8 cellular contexts compared by ENCODE assay signal in genomic region chr4:119314356-119314755, GRCh38. TPM values are rescaled to one million over a fixed set of nuclear protein-coding genes. Genes with fewer than 3 reads are reported as not detected.
DNase-seq lines count a peak whose midpoint lies in the region; ATAC-seq, FAIRE-seq and TF ChIP-seq lines count a peak whose summit lies in the region.

No MANE protein-coding gene starts in this region.

- intact Hi-C loops in lower lobe of right lung (cut with DNase I): loop anchor here (10.0 kb wide), 1 partner anchor 740 kb away; no protein-coding TSS in a partner anchor
- intact Hi-C loops in natural killer cell (cut with micrococcal nuclease): no loop called here

- no peak overlapping the region for H3K27ac ChIP-seq in lower lobe of right lung

- H3K36me3 Mint-ChIP-seq in natural killer cell: no peaks in the 10 kb centered on the region

- H3K27me3 ChIP-seq in BE2C (peaks cover 32% of the 10 kb centered on the region), lower lobe of right lung (ENCODE audit: low read depth) (no peaks in the 10 kb centered on the region)

- DNase-seq in BE2C (peak; percentile 14), GM12891 (ENCODE audit: insufficient read length, low spot score) (no peak), NOMO-1 treated with DMSO at 0.1 percent for 48 hours (lab: John Stamatoyannopoulos, UW; ENCODE audit: unreplicated experiment) (peak; percentile 53), lower lobe of right lung (no peak), natural killer cell (no peak)
- DNase-seq in central memory CD4-positive, alpha-beta T cell: peak; percentile 30
- DNase-seq in activated CD4-positive, CD25-positive, alpha-beta regulatory T cell (lab: John Stamatoyannopoulos, UW): no peak

- peak; percentile 85 for FAIRE-seq in GM12891 (lab: Jason Lieb, UNC)

- no peaks in the 10 kb centered on the region for H3K4me1 Mint-ChIP-seq in natural killer cell

- H3K4me3 ChIP-seq in BE2C (ENCODE audit: low read depth, low read length) (no peak overlapping the region), lower lobe of right lung (no peak overlapping the region)

- H3K36me3 ChIP-seq in BE2C: no peaks in the 10 kb centered on the region
- no peaks in the 10 kb centered on the region for H3K36me3 ChIP-seq in lower lobe of right lung

- H3K9me3 Mint-ChIP-seq in natural killer cell: no peaks in the 10 kb centered on the region

- H3K27ac Mint-ChIP-seq in natural killer cell: no peak overlapping the region

- no peak overlapping the region for H3K4me3 Mint-ChIP-seq in natural killer cell

- H3K4me1 ChIP-seq in BE2C (no peaks in the 10 kb centered on the region), lower lobe of right lung (no peaks in the 10 kb centered on the region)

- TF ChIP-seq CTCF in BE2C (IDR thresholded peaks at IDR 0.05; ENCODE audit: low read depth, low read length): peak; percentile 60
- peak; percentile 50 for TF ChIP-seq CTCF in lower lobe of right lung (IDR thresholded peaks at IDR 0.05)
- no peak for TF ChIP-seq CTCF in natural killer cell (IDR thresholded peaks at IDR 0.05)

- TF ChIP-seq POLR2A in GM12891 (IDR thresholded peaks at IDR 0.05; ENCODE audit: low read depth, low read length): no peak

- H3K27me3 Mint-ChIP-seq in natural killer cell (ENCODE audit: low read depth in 2 of 2): peaks cover 23 to 32% of the 10 kb centered on the region in 2 donors

- H3K9me3 ChIP-seq in BE2C: no peaks in the 10 kb centered on the region
- no peaks in the 10 kb centered on the region for H3K9me3 ChIP-seq in lower lobe of right lung

- ATAC-seq in HG03342 (IDR thresholded peaks at IDR 0.05; ENCODE audit: unreplicated experiment) (peak; percentile 84), lower lobe of right lung (peak; percentile 77 to 81), natural killer cell (no peak)

TF ChIP-seq in GM12891, 5 proteins besides CTCF, POLR2A, EP300 and RAD21:
- no peak for TF ChIP-seq SPI1 (IDR thresholded peaks at IDR 0.05; ENCODE audit: low read depth, low read length)
- TF ChIP-seq TAF1 (IDR thresholded peaks at IDR 0.05; ENCODE audit: low read depth, low read length): no peak
- TF ChIP-seq POU2F2 (IDR thresholded peaks at IDR 0.05; ENCODE audit: low read depth, low read length): no peak
- no peak for TF ChIP-seq POLR2AphosphoS5 (IDR thresholded peaks at IDR 0.05; ENCODE audit: low read depth, low read length)
- no peak for TF ChIP-seq PAX5 (IDR thresholded peaks at IDR 0.05; ENCODE audit: insufficient read depth, low read length, severe bottlenecking)

RNA-seq across cellular contexts. Expression of gene FABP2, which starts 7.6 kb away (rescaled TPM):
- polyA plus RNA-seq in BE2C (2012; ENCODE audit: insufficient read depth, insufficient read length, low read depth): not detected
- not detected for polyA plus RNA-seq in GM12891 (2012; ENCODE audit: low read depth, missing spikeins)
- total RNA-seq in lower lobe of right lung (not detected), natural killer cell (not detected)

Comparison
In these comparisons a context has a peak if more than half of its experiments do, and no peak if none do; other contexts are left out.
1. DNase-seq: peak in BE2C (single experiment), NOMO-1 treated with DMSO at 0.1 percent for 48 hours (single experiment) and central memory CD4-positive, alpha-beta T cell (single experiment); none in GM12891 (single experiment), lower lobe of right lung (single experiment), activated CD4-positive, CD25-positive, alpha-beta regulatory T cell (0 of 4) and natural killer cell (single experiment).
2. ATAC-seq: peak in HG03342 (single experiment) and lower lobe of right lung (2 of 2); none in natural killer cell (0 of 3).